In genomic region chr7:127609297-127609696, GRCh38 we compare ENCODE assay signal across 34 cellular contexts. TPM values are rescaled to one million over a fixed set of nuclear protein-coding genes. Genes with fewer than 3 reads are reported as not detected.
"Had no signal": no experiment of that assay in that cellular context is flagged by ENCODE, and none has a peak within 500 bp of the region (broad histone marks: within the 10 kb centered on the region; RNA-seq: fewer than 3 reads in every experiment).

No MANE protein-coding gene starts in this region.

- ATAC-seq: naive thymus-derived CD8-positive, alpha-beta T cell; psoas muscle; right cardiac atrium; sciatic nerve; stimulated activated memory B cell treated with anti-CD40 and anti-IgM and Interleukin-4, amounts not matched to agents 10 μg/mL and 1 μg/mL and 100 μg/mL, for 72 hours; stimulated activated naive CD8-positive, alpha-beta T cell treated with anti-CD3 and anti-CD28 coated beads, Interleukin-15, amount 100 ng/mL, for 72 hours; stimulated activated naive CD8-positive, alpha-beta T cell treated with anti-CD3 and anti-CD28 coated beads, Interleukin-15, Interleukin-2, amounts not matched to agents 100 U/mL and 50 U/mL, for 24 hours; upper lobe of right lung had no signal

- H3K4me3 Mint-ChIP-seq: naive thymus-derived CD8-positive, alpha-beta T cell; natural killer cell treated with Interleukin-12 subunit alpha and Interleukin-12 subunit beta and Interleukin-15 and Interleukin-18, amount 100 ng/mL, for 72 hours; nephron progenitor cell; neural crest cell; stimulated activated memory B cell treated with anti-CD40 and anti-IgM and Interleukin-4, amounts not matched to agents 10 μg/mL and 1 μg/mL and 100 μg/mL, for 72 hours; stimulated activated naive CD8-positive, alpha-beta T cell treated with anti-CD3 and anti-CD28 coated beads, Interleukin-15, amount 100 ng/mL, for 72 hours; type B pancreatic cell had no signal

- H3K36me3 Mint-ChIP-seq: naive thymus-derived CD8-positive, alpha-beta T cell; natural killer cell treated with Interleukin-12 subunit alpha and Interleukin-12 subunit beta and Interleukin-15 and Interleukin-18, amount 100 ng/mL, for 72 hours; stimulated activated memory B cell treated with anti-CD40 and anti-IgM and Interleukin-4, amounts not matched to agents 10 μg/mL and 1 μg/mL and 100 μg/mL, for 72 hours; type B pancreatic cell had no signal

- H2AFZ ChIP-seq: parathyroid adenoma had no signal

- H3K4me2 ChIP-seq: smooth muscle cell had no signal

- H3K9ac ChIP-seq: parathyroid adenoma had no signal

- H3K36me3 ChIP-seq: ovary, spleen, suprapubic skin, tibial artery, transverse colon, upper lobe of right lung, uterus had no signal

- H3K27ac ChIP-seq: ovary, parathyroid adenoma, psoas muscle, skin epidermis, spleen, suprapubic skin, testis, tibial artery, transverse colon, upper lobe of right lung, uterus had no signal

- H3K4me1 ChIP-seq: parathyroid adenoma, psoas muscle, spleen, suprapubic skin, testis, tibial artery, transverse colon, upper lobe of right lung, uterus had no signal

- DNase-seq: naive thymus-derived CD8-positive, alpha-beta T cell; nephron progenitor cell; occipital lobe; ovary; psoas muscle; right cardiac atrium; spleen; stimulated activated CD4-positive, alpha-beta T cell treated with anti-CD3 and anti-CD28 coated beads, Interleukin-12 subunit alpha, Interleukin-12 subunit beta, amount 100 ng/mL, for 4 hours; stimulated activated CD4-positive, alpha-beta T cell treated with anti-CD3 and anti-CD28 coated beads, Interleukin-1b, Interleukin-23, amount 100 ng/mL, for 48 hours; stimulated activated CD4-positive, alpha-beta T cell treated with anti-CD3 and anti-CD28 coated beads, Interleukin-4, amount 100 ng/mL, for 1 hour; stimulated activated CD4-positive, alpha-beta T cell treated with anti-CD3 and anti-CD28 coated beads, Interleukin-4, amount 100 ng/mL, for 4 hours; stimulated activated CD8-positive, alpha-beta memory T cell treated with anti-CD3 and anti-CD28 coated beads, Interleukin-4, amount 100 ng/mL, for 48 hours; stimulated activated naive CD4-positive, alpha-beta T cell; stimulated activated naive CD8-positive, alpha-beta T cell treated with anti-CD3 and anti-CD28 coated beads, Interleukin-15, amount 100 ng/mL, for 72 hours; stimulated activated naive CD8-positive, alpha-beta T cell treated with anti-CD3 and anti-CD28 coated beads, Interleukin-15, Interleukin-2, amounts not matched to agents 100 U/mL and 50 U/mL, for 24 hours; substantia nigra; testis; tibial artery; transverse colon; upper lobe of right lung; uterus had no signal

- H3K27me3 ChIP-seq: ovary, testis, upper lobe of right lung, uterus had no signal

- H3K4me1 Mint-ChIP-seq: naive thymus-derived CD8-positive, alpha-beta T cell; nephron progenitor cell; neural crest cell; stimulated activated memory B cell treated with anti-CD40 and anti-IgM and Interleukin-4, amounts not matched to agents 10 μg/mL and 1 μg/mL and 100 μg/mL, for 72 hours; stimulated activated naive CD8-positive, alpha-beta T cell treated with anti-CD3 and anti-CD28 coated beads, Interleukin-15, amount 100 ng/mL, for 72 hours had no signal

- H3K4me3 ChIP-seq: ovary, psoas muscle, skin epidermis, smooth muscle cell, spleen, suprapubic skin, testis, tibial artery, transverse colon, upper lobe of right lung, uterus had no signal

- H3K27ac Mint-ChIP-seq: naive thymus-derived CD8-positive, alpha-beta T cell; natural killer cell treated with Interleukin-12 subunit alpha and Interleukin-12 subunit beta and Interleukin-15 and Interleukin-18, amount 100 ng/mL, for 72 hours; nephron progenitor cell; progenitor cell of endocrine pancreas; stimulated activated memory B cell treated with anti-CD40 and anti-IgM and Interleukin-4, amounts not matched to agents 10 μg/mL and 1 μg/mL and 100 μg/mL, for 72 hours; stimulated activated naive CD8-positive, alpha-beta T cell treated with anti-CD3 and anti-CD28 coated beads, Interleukin-15, amount 100 ng/mL, for 72 hours; type B pancreatic cell had no signal

- H3K9me3 ChIP-seq: psoas muscle, testis, tibial artery, transverse colon, upper lobe of right lung, uterus had no signal

- H3K79me2 ChIP-seq: parathyroid adenoma had no signal

- H3K9me3 Mint-ChIP-seq: natural killer cell treated with Interleukin-12 subunit alpha and Interleukin-12 subunit beta and Interleukin-15 and Interleukin-18, amount 100 ng/mL, for 72 hours; stimulated activated naive CD8-positive, alpha-beta T cell treated with anti-CD3 and anti-CD28 coated beads, Interleukin-15, amount 100 ng/mL, for 72 hours had no signal

RNA-seq across cellular contexts. Expression of gene PAX4, which starts 8.6 kb away (rescaled TPM):
- total RNA-seq: naive thymus-derived CD8-positive, alpha-beta T cell; natural killer cell treated with Interleukin-12 subunit alpha and Interleukin-12 subunit beta and Interleukin-15 and Interleukin-18, amount 100 ng/mL, for 72 hours; neural crest cell; occipital lobe; osteoblast; ovary; psoas muscle; renal cortical epithelial cell; right cardiac atrium; sciatic nerve; smooth muscle cell; spleen; suprapubic skin; upper lobe of right lung; urinary bladder; uterus had no signal
- polyA plus RNA-seq: naive thymus-derived CD8-positive, alpha-beta T cell; ovary; psoas muscle; right cardiac atrium; smooth muscle cell; spleen; urinary bladder had no signal

RNA-seq across cellular contexts. Expression of gene FSCN3, which starts 15.8 kb away (rescaled TPM):
- polyA plus RNA-seq: smooth muscle cell had no signal
